ENCODE assay signal across 8 cellular contexts in the genomic region with DNA sequence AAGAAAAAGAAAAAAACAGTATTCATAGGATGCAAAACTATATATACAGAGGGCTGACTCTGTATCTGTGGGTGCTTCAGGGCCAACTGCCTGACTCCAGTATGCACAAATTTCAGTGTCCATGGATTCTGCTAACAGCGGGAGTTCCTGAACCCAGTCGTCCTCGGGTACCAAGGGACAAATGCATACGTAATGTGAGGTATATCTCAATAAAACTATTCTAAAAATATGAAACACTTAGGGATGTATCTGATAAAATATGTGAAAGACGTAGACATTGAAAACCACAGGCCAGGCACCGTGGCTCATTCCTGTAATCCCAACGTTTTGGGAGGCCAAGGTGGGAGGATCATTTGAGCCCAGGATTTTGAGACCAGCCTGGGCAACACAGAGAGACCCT.
"Had no signal": no experiment of that assay in that cellular context is flagged by ENCODE, and none has a peak within 500 bp of the region (broad histone marks: within the 10 kb centered on the region; RNA-seq: fewer than 3 reads in every experiment).

No MANE protein-coding gene starts in this region.

- FAIRE-seq: H54, HTR-8/SVneo had no signal

- H3K27ac Mint-ChIP-seq: GM23338, H9, HFFc6 had no signal

- H3K4me2 ChIP-seq: GM23338 had no signal

- H3K4me1 Mint-ChIP-seq: GM23338, H9 had no signal

- H3K9me3 Mint-ChIP-seq: GM23338, H9, HFFc6 had no signal

- H2AFZ ChIP-seq: GM23338 had no signal

- H3K4me3 ChIP-seq: GM23338 had no signal

- H3K4me3 Mint-ChIP-seq: GM23338, H9, HFFc6 had no signal

- DNase-seq: H9, HCEC 1CT, HFFc6, IMR-90, KBM-7 had no signal

- ATAC-seq: GM23338 had no signal
